Comparison of ENCODE assay signal across 8 cellular contexts in the genomic region with DNA sequence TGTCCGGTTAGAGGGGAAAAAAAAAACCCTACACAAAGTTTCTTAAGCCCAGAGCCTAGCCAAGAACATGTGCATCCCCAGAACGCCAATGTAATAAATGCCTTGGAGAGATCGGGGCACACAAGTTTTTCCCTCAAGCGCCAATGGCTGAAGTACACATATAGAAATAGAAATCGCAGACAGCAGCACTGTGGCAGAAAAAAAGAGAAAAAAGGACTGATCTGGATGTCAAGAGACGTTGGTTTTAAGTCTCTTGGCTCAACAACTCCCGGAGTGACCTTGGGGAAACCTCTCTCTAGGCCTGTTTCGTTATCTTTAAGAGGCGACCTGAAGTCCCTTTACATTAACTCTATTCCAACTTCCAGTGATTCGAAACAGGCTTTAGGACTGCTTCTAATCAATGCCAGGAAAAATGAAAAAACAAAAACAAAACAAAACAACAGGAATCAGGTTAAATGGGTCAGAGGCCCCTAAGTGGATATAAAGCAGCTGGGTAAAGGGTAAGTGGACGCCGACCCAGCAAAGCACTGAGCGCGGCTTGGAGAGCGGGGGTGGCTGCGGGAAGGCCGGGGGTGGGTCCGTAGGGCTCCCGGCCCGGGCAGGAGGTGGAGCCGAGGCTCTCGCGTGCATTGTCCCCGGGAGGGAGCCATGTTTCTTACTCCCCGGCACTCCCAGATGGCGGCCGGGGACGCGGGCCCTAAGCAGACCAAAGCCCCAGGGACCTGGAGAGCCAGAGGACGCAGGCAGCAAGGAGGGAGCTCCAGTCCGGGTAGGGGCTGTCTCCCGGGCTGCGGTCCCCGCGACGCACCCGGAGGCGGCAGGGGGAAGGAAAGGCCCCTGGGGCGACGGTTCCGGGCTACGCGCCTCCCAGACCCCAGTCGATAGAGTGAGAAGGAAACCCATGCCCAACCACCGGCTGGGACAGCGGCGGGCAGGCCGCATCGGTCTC. TPM values are rescaled to one million over a fixed set of nuclear protein-coding genes. Genes with fewer than 3 reads are reported as not detected.
DNase-seq lines count a peak whose midpoint lies in the region; ATAC-seq and TF ChIP-seq lines count a peak whose summit lies in the region.

No MANE protein-coding gene starts in this region.

- H3K9me3 Mint-ChIP-seq in CD14-positive monocyte, result peaks cover 0 to 8% (median 0%) of the 10 kb centered on the region in 7 donors
- no peaks in the 10 kb centered on the region for H3K9me3 Mint-ChIP-seq in activated naive CD4-positive, alpha-beta T cell treated with anti-CD3 and anti-CD28 coated beads, Interleukin-2, amount 50 U/mL, for 72 hours
- peaks cover 14% of the 10 kb centered on the region for H3K9me3 Mint-ChIP-seq in glutamatergic neuron (ENCODE audit: unreplicated experiment)
- H3K9me3 Mint-ChIP-seq in osteocyte (ENCODE audit: unreplicated experiment), result no peaks in the 10 kb centered on the region

- TF ChIP-seq CTCF in CD14-positive monocyte (IDR thresholded peaks at IDR 0.05) (no peak), glutamatergic neuron (IDR thresholded peaks at IDR 0.05; ENCODE audit: partially characterized antibody, unreplicated experiment) (no peak), osteocyte (IDR thresholded peaks at IDR 0.05) (no peak), tibial nerve (IDR thresholded peaks at IDR 0.05) (no peak)

- peak overlapping the region; percentile 92 to 98 for H3K4me3 Mint-ChIP-seq in CD14-positive monocyte
- peak overlapping the region; percentile 100 for H3K4me3 Mint-ChIP-seq in glutamatergic neuron (ENCODE audit: unreplicated experiment)
- peak overlapping the region; percentile 92 for H3K4me3 Mint-ChIP-seq in osteocyte (ENCODE audit: unreplicated experiment)

- H3K4me1 ChIP-seq in tibial nerve, result peaks cover 0 to 43% (median 24%) of the 10 kb centered on the region in 4 donors

- H3K4me1 Mint-ChIP-seq in CD14-positive monocyte, result peaks cover 50% of the 10 kb centered on the region
- peaks cover 11% of the 10 kb centered on the region for H3K4me1 Mint-ChIP-seq in glutamatergic neuron (ENCODE audit: low read depth, unreplicated experiment)
- H3K4me1 Mint-ChIP-seq in osteocyte (ENCODE audit: unreplicated experiment), result peaks cover 38% of the 10 kb centered on the region

- H3K27ac ChIP-seq in tibial nerve, result peak overlapping the region; percentile 67 to 96 (median 92)

- H3K27me3 Mint-ChIP-seq in CD14-positive monocyte (ENCODE audit: low read depth in 3 of 3) (peaks cover 0 to 1% (median 0%) of the 10 kb centered on the region in 3 donors), glutamatergic neuron (ENCODE audit: unreplicated experiment) (peaks cover 12% of the 10 kb centered on the region), osteocyte (ENCODE audit: unreplicated experiment) (no peaks in the 10 kb centered on the region)

- H3K27ac Mint-ChIP-seq in CD14-positive monocyte (peak overlapping the region; percentile 97 to 100 (median 98)), glutamatergic neuron (ENCODE audit: unreplicated experiment) (peak overlapping the region; percentile 97), osteocyte (ENCODE audit: unreplicated experiment) (peak overlapping the region; percentile 98)
- peak overlapping the region; percentile 95 to 96 for H3K27ac Mint-ChIP-seq in activated naive CD4-positive, alpha-beta T cell treated with anti-CD3 and anti-CD28 coated beads, Interleukin-2, amount 50 U/mL, for 72 hours

- H3K36me3 ChIP-seq in tibial nerve, result no peaks in the 10 kb centered on the region

- DNase-seq in CD14-positive monocyte (ENCODE audit: low spot score) (peak; percentile 66), RKO (ENCODE audit: low spot score) (peak; percentile 74), glutamatergic neuron (peak; percentile 80), osteocyte (ENCODE audit: extremely low spot score, unreplicated experiment) (peak; percentile 92), tibial nerve (ENCODE audit: low spot score in 2 of 2) (peak; percentile 28 to 54)
- peak; percentile 70 to 73 for DNase-seq in activated naive CD4-positive, alpha-beta T cell treated with anti-CD3 and anti-CD28 coated beads, Interleukin-2, amount 50 U/mL, for 72 hours (ENCODE audit: low spot score in 2 of 2)

- peak overlapping the region; percentile 57 to 90 (median 68) for H3K4me3 ChIP-seq in tibial nerve

- ATAC-seq in GM19023 (IDR thresholded peaks at IDR 0.05; ENCODE audit: unreplicated experiment), result peak; percentile 68
- ATAC-seq in HG03175 (IDR thresholded peaks at IDR 0.05; ENCODE audit: unreplicated experiment), result peak; percentile 63
- ATAC-seq in activated naive CD4-positive, alpha-beta T cell treated with anti-CD3 and anti-CD28 coated beads, Interleukin-2, amount 50 U/mL, for 72 hours, result peak; percentile 71 to 75

- H3K27me3 ChIP-seq in tibial nerve, result no peaks in the 10 kb centered on the region

- H3K36me3 Mint-ChIP-seq in CD14-positive monocyte, result peaks cover 0 to 5% of the 10 kb centered on the region in 2 donors
- H3K36me3 Mint-ChIP-seq in activated naive CD4-positive, alpha-beta T cell treated with anti-CD3 and anti-CD28 coated beads, Interleukin-2, amount 50 U/mL, for 72 hours, result peaks cover 25 to 36% of the 10 kb centered on the region in 2 donors
- H3K36me3 Mint-ChIP-seq in glutamatergic neuron (ENCODE audit: unreplicated experiment), result no peaks in the 10 kb centered on the region
- H3K36me3 Mint-ChIP-seq in osteocyte (ENCODE audit: unreplicated experiment), result no peaks in the 10 kb centered on the region

- peak in 1 of 2 donors; percentile 3 for TF ChIP-seq EP300 in tibial nerve (IDR thresholded peaks at IDR 0.05)

- no peak for TF ChIP-seq POLR2A in tibial nerve (IDR thresholded peaks at IDR 0.05)

- no peaks in the 10 kb centered on the region for H3K9me3 ChIP-seq in tibial nerve

- 0 to 1% methylated on average over 33 to 49 of the region's 49 CpGs for WGBS in tibial nerve, 2 donors

- intact Hi-C loops in CD14-positive monocyte (cut with micrococcal nuclease), result loop anchor here (5.0 to 10.0 kb wide), 6 partner anchors 32 to 517 kb away; a partner anchor contains a TSS

RNA-seq across cellular contexts. Expression of a gene that starts 0.8 kb away (rescaled TPM):
- polyA plus RNA-seq in CD14-positive monocyte, result 10 to 100 TPM; 24.2 to 49.1 TPM
- 100 to 1,000 TPM; 125 to 129 TPM for total RNA-seq in activated naive CD4-positive, alpha-beta T cell treated with anti-CD3 and anti-CD28 coated beads, Interleukin-2, amount 50 U/mL, for 72 hours
- total RNA-seq in glutamatergic neuron (ENCODE audit: unreplicated experiment), result 110 TPM
- total RNA-seq in osteocyte, result 146 and 147 TPM in 2 replicates
- 10 to 100 TPM; 78.8 to 95.4 (median 94.8) TPM for total RNA-seq in tibial nerve

RNA-seq across cellular contexts. Expression of a gene that starts 24.1 kb away (rescaled TPM):
- 100 to 1,000 TPM; 141 to 188 TPM for polyA plus RNA-seq in CD14-positive monocyte
- 10 to 100 TPM; 10.3 to 23.0 TPM for total RNA-seq in activated naive CD4-positive, alpha-beta T cell treated with anti-CD3 and anti-CD28 coated beads, Interleukin-2, amount 50 U/mL, for 72 hours
- 39.9 TPM for total RNA-seq in glutamatergic neuron (ENCODE audit: unreplicated experiment)
- 43.1 and 50.6 TPM in 2 replicates for total RNA-seq in osteocyte
- 10 to 100 TPM; 23.3 to 51.0 (median 43.4) TPM for total RNA-seq in tibial nerve

RNA-seq across cellular contexts. Expression of a gene that starts 50.3 kb away (rescaled TPM):
- polyA plus RNA-seq in CD14-positive monocyte, result not detected
- total RNA-seq in activated naive CD4-positive, alpha-beta T cell treated with anti-CD3 and anti-CD28 coated beads, Interleukin-2, amount 50 U/mL, for 72 hours, result under 1 TPM in 1 of 2 donors, not detected in 1; 0.14 TPM
- total RNA-seq in glutamatergic neuron (ENCODE audit: unreplicated experiment), result 34.0 TPM
- total RNA-seq in osteocyte, result 9.1 and 9.6 TPM in 2 replicates
- 1 to 10 TPM; 4.8 to 9.4 (median 6.0) TPM for total RNA-seq in tibial nerve

Comparison
In these comparisons a context has a peak if more than half of its experiments do, and no peak if none do; other contexts are left out.
1. Peak in every context shown above with its lines: DNase-seq, ATAC-seq, H3K4me3 ChIP-seq and H3K27ac ChIP-seq.
2. DNase-seq: peak in every context shown above with its lines; median percentile 92 in osteocyte; 80 in glutamatergic neuron; 74 in RKO; 72 in activated naive CD4-positive, alpha-beta T cell treated with anti-CD3 and anti-CD28 coated beads, Interleukin-2, amount 50 U/mL, for 72 hours; 66 in CD14-positive monocyte; 41 in tibial nerve.